In the genomic region with DNA sequence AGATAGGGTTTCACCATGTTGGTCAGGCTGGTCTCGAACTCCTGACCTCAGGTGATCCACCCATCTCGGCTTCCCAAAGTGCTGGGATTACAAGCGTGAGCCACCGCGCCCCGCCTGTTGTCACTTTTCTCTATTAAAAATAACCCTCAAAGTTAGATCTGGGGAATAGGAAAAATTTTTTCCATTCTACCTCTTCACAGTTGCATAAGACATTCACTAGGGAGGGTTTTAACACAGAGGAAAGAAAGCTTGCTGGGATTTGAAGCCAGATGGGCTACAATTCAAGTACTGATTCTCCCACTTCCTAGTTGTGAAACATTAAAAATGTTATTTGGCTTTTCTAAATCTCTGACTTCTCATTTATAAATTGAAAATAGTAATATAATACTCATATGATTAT, we compare ENCODE assay signal across 36 cellular contexts. TPM values are rescaled to one million over a fixed set of nuclear protein-coding genes. Genes with fewer than 3 reads are reported as not detected.
DNase-seq lines count a peak whose midpoint lies in the region; ATAC-seq and TF ChIP-seq lines count a peak whose summit lies in the region.
"Had no signal": no experiment of that assay in that cellular context is flagged by ENCODE, and none has a peak within 500 bp of the region (broad histone marks: within the 10 kb centered on the region; RNA-seq: fewer than 3 reads in every experiment).

No MANE protein-coding gene starts in this region.

- 79 to 86% methylated on average over 6 of the region's 6 CpGs for WGBS in thyroid gland, 2 donors
- no CpG with 5 or more reads among the region's 6 CpGs for WGBS in H9 (ENCODE audit: extremely low coverage, insufficient read length, low lambda C conversion rate)

- DNase-seq in Ammon's horn (ENCODE audit: low spot score) (peak; percentile 18), fibroblast of mammary gland (ENCODE audit: low read depth) (peak; percentile 50), left ventricle myocardium superior (peak; percentile 56), stromal cell of bone marrow (ENCODE audit: low read depth) (peak; percentile 59), anterior cingulate cortex (lab: John Stamatoyannopoulos, UW) (no peak), thyroid gland (no peak), H9 (no peak), chondrocyte (ENCODE audit: low spot score) (no peak)
- DNase-seq: activated CD8-positive, alpha-beta T cell treated with anti-CD3 and anti-CD28 coated beads for 36 hours; activated naive CD4-positive, alpha-beta T cell treated with anti-CD3 and anti-CD28 coated beads, Interleukin-2, amount 50 U/mL, for 16 hours; amniotic stem cell; CD8-positive, alpha-beta memory T cell; effector CD4-positive, alpha-beta T cell; foreskin keratinocyte; KBM-7; kidney glomerular epithelial cell; naive thymus-derived CD4-positive, alpha-beta T cell; NCI-H1105; NCI-H187 treated with DMSO at 0.1 percent for 48 hours; NCI-H2171; nucleus accumbens had no signal

- H3K36me3 Mint-ChIP-seq in H9 (ENCODE audit: insufficient read depth in 1 of 3, low read depth in 3 of 3) = no peaks in the 10 kb centered on the region; a peak in 1 of 7 replicates
- H3K36me3 Mint-ChIP-seq in chondrocyte (ENCODE audit: low read depth) = no peaks in the 10 kb centered on the region
- H3K36me3 Mint-ChIP-seq: CD8-positive, alpha-beta memory T cell; naive thymus-derived CD4-positive, alpha-beta T cell; stimulated activated memory B cell treated with anti-CD40 and anti-IgM and Interleukin-4, amounts not matched to agents 10 μg/mL and 1 μg/mL and 100 μg/mL, for 72 hours had no signal

- H3K14ac ChIP-seq in H9 (ENCODE audit: insufficient read depth, low read length) = no peak overlapping the region

- intact Hi-C loops in left ventricle myocardium superior (cut with micrococcal nuclease) = no loop called here
- intact Hi-C loops in thyroid gland (cut with DNase I) = no loop called here

- H3K23ac ChIP-seq in H9 (ENCODE audit: insufficient read length, low read depth, low read length) = no peak overlapping the region

- no peak overlapping the region for H3K4me2 ChIP-seq in H9 (ENCODE audit: insufficient read depth, insufficient read length, low read length)
- H3K4me2 ChIP-seq: A549 had no signal

- H3K4me3 ChIP-seq in fibroblast of mammary gland (ENCODE audit: control insufficient read depth, low read depth, low read length) (no peak overlapping the region), thyroid gland (replicated peaks in 1 of 3) (no peak overlapping the region)
- H3K4me3 ChIP-seq: A549, lung, skin epidermis had no signal

- no peak overlapping the region for H3K4ac ChIP-seq in H9 (ENCODE audit: low read depth, low read length)

- peaks cover 3 to 4% of the 10 kb centered on the region in 2 experiments for H3K4me1 Mint-ChIP-seq in H9
- peaks cover 8% of the 10 kb centered on the region for H3K4me1 Mint-ChIP-seq in chondrocyte (ENCODE audit: low read depth)
- H3K4me1 Mint-ChIP-seq: B cell; CD8-positive, alpha-beta memory T cell; naive thymus-derived CD4-positive, alpha-beta T cell; stimulated activated memory B cell treated with anti-CD40 and anti-IgM and Interleukin-4, amounts not matched to agents 10 μg/mL and 1 μg/mL and 100 μg/mL, for 72 hours had no signal

- H3K27me3 Mint-ChIP-seq in H9 (ENCODE audit: low read depth) (no peaks in the 10 kb centered on the region), chondrocyte (ENCODE audit: low read depth) (no peaks in the 10 kb centered on the region)
- H3K27me3 Mint-ChIP-seq: activated CD8-positive, alpha-beta T cell treated with anti-CD3 and anti-CD28 coated beads for 36 hours; B cell; CD8-positive, alpha-beta memory T cell; naive thymus-derived CD4-positive, alpha-beta T cell; stimulated activated memory B cell treated with anti-CD40 and anti-IgM and Interleukin-4, amounts not matched to agents 10 μg/mL and 1 μg/mL and 100 μg/mL, for 72 hours had no signal

- H3K4me1 ChIP-seq in thyroid gland = no peaks in the 10 kb centered on the region
- no peaks in the 10 kb centered on the region for H3K4me1 ChIP-seq in H9 (ENCODE audit: insufficient read depth, low read length)
- H3K4me1 ChIP-seq: A549, foreskin keratinocyte had no signal

- H3K23me2 ChIP-seq in H9 (ENCODE audit: insufficient read length, low read depth, low read length, poor library complexity, severe bottlenecking) = no peaks in the 10 kb centered on the region

- H2BK12ac ChIP-seq in H9 (ENCODE audit: insufficient read length, low read depth, low read length) = no peak overlapping the region

- H3K27ac ChIP-seq in thyroid gland = no peak overlapping the region
- H3K27ac ChIP-seq in H9 (ENCODE audit: insufficient read length, low read depth, low read length) = no peak overlapping the region
- H3K27ac ChIP-seq: A549, foreskin keratinocyte had no signal

- H3K56ac ChIP-seq in H9 (ENCODE audit: insufficient read length, low read depth, low read length) = no peak overlapping the region

- H3K18ac ChIP-seq in H9 (ENCODE audit: insufficient read length, low read depth, low read length) = no peak overlapping the region

- H3K27ac Mint-ChIP-seq in H9 (no peak overlapping the region), chondrocyte (ENCODE audit: unreplicated experiment) (no peak overlapping the region)
- H3K27ac Mint-ChIP-seq: activated CD8-positive, alpha-beta T cell treated with anti-CD3 and anti-CD28 coated beads for 36 hours; activated T-helper 2 cell treated with anti-CD3 and anti-CD28 coated beads, Interferon-gamma antibody, Interleukin-2, Interleukin-4, amounts not matched to agents 10 μg/mL and 5 μg/mL and 100 μg/mL, durations not matched to agents 14 hours and 24 hours and 36 hours; B cell; CD8-positive, alpha-beta memory T cell; naive thymus-derived CD4-positive, alpha-beta T cell; stimulated activated memory B cell treated with anti-CD40 and anti-IgM and Interleukin-4, amounts not matched to agents 10 μg/mL and 1 μg/mL and 100 μg/mL, for 72 hours; T-helper 1 cell treated with Interleukin-12 subunit alpha and Interleukin-12 subunit beta and Interleukin-4 antibody, amounts not matched to agents 30 μg/mL and 1 μg/mL, for 36 hours had no signal

- H2BK120ac ChIP-seq in H9 (ENCODE audit: low read depth, low read length, poor library complexity, severe bottlenecking) = no peak overlapping the region

- H4K91ac ChIP-seq in H9 (ENCODE audit: insufficient read length, low read depth, low read length) = no peak overlapping the region

- no peaks in the 10 kb centered on the region for H3K79me1 ChIP-seq in H9 (ENCODE audit: insufficient read depth, low read depth, low read length, poor library complexity, severe bottlenecking)

- H3T11ph ChIP-seq in H9 (ENCODE audit: low read length) = no peak overlapping the region

- H3K4me3 Mint-ChIP-seq in H9 (no peak overlapping the region), chondrocyte (ENCODE audit: unreplicated experiment) (no peak overlapping the region)
- H3K4me3 Mint-ChIP-seq: activated CD8-positive, alpha-beta T cell treated with anti-CD3 and anti-CD28 coated beads for 36 hours; B cell; CD8-positive, alpha-beta memory T cell; naive thymus-derived CD4-positive, alpha-beta T cell; stimulated activated memory B cell treated with anti-CD40 and anti-IgM and Interleukin-4, amounts not matched to agents 10 μg/mL and 1 μg/mL and 100 μg/mL, for 72 hours; T-helper 1 cell treated with Interleukin-12 subunit alpha and Interleukin-12 subunit beta and Interleukin-4 antibody, amounts not matched to agents 30 μg/mL and 1 μg/mL, for 36 hours had no signal

- ATAC-seq in left ventricle myocardium superior = peak; percentile 93
- ATAC-seq: A549; activated CD8-positive, alpha-beta T cell treated with anti-CD3 and anti-CD28 coated beads for 36 hours; foreskin keratinocyte; naive thymus-derived CD4-positive, alpha-beta T cell; stimulated activated memory B cell treated with anti-CD40 and anti-IgM and Interleukin-4, amounts not matched to agents 10 μg/mL and 1 μg/mL and 100 μg/mL, for 72 hours had no signal

- H4K20me1 ChIP-seq in H9 (ENCODE audit: control insufficient read depth, insufficient read depth, insufficient read length) = no peaks in the 10 kb centered on the region

- no peak for TF ChIP-seq CTCF in fibroblast of mammary gland (conservative IDR thresholded peaks at IDR 0.05; ENCODE audit: control insufficient read depth, insufficient read depth, low read depth, low read length)
- TF ChIP-seq CTCF in thyroid gland (IDR thresholded peaks at IDR 0.05) = no peak
- no peak for TF ChIP-seq CTCF in H9 (conservative IDR thresholded peaks at IDR 0.05)
- TF ChIP-seq CTCF in chondrocyte (IDR thresholded peaks at IDR 0.05) = no peak

- H2AFZ ChIP-seq in H9 (ENCODE audit: low read length) = no peak overlapping the region

- H2AK5ac ChIP-seq in H9 (ENCODE audit: insufficient read length, low read length) = no peak overlapping the region

- TF ChIP-seq POLR2A in thyroid gland (IDR thresholded peaks at IDR 0.05) = no peak

- H3K9me3 Mint-ChIP-seq in H9 (no peaks in the 10 kb centered on the region), chondrocyte (ENCODE audit: low read depth) (no peaks in the 10 kb centered on the region)

- no peak overlapping the region for H4K5ac ChIP-seq in H9 (ENCODE audit: insufficient read length, low read depth, low read length)

- H2BK5ac ChIP-seq in H9 (ENCODE audit: insufficient read length, low read length) = no peak overlapping the region

- no peak overlapping the region for H2BK20ac ChIP-seq in H9 (ENCODE audit: low read depth, low read length, poor library complexity, severe bottlenecking)

- H3K9me3 ChIP-seq in thyroid gland (no peaks in the 10 kb centered on the region), H9 (ENCODE audit: control insufficient read depth, low read depth, low read length) (no peaks in the 10 kb centered on the region)
- H3K9me3 ChIP-seq: A549 had no signal

- H3K79me2 ChIP-seq in H9 (ENCODE audit: insufficient read depth, low read length) = no peaks in the 10 kb centered on the region

- no peaks in the 10 kb centered on the region for H3K36me3 ChIP-seq in thyroid gland

- no peaks in the 10 kb centered on the region for H3K27me3 ChIP-seq in thyroid gland
- no peaks in the 10 kb centered on the region for H3K27me3 ChIP-seq in H9 (ENCODE audit: insufficient read depth, low read length)
- H3K27me3 ChIP-seq: foreskin keratinocyte had no signal

- no peak overlapping the region for H2BK15ac ChIP-seq in H9 (ENCODE audit: low read depth, low read length)

- no peak overlapping the region for H4K8ac ChIP-seq in H9 (replicated peaks; ENCODE audit: insufficient read length, low read depth, low read length)

- no peak overlapping the region for H3K9ac ChIP-seq in H9 (ENCODE audit: extremely low read depth, insufficient read length, low read length)

RNA-seq across cellular contexts. Expression of a gene that starts 23.2 kb away (rescaled TPM):
- total RNA-seq in left ventricle myocardium superior = not detected
- not detected for total RNA-seq in thyroid gland
- not detected in 2 replicates for total RNA-seq in H9 (2021)
- not detected in 3 replicates for total RNA-seq in chondrocyte
- total RNA-seq: activated CD8-positive, alpha-beta T cell treated with anti-CD3 and anti-CD28 coated beads for 36 hours; activated T-helper 2 cell treated with anti-CD3 and anti-CD28 coated beads, Interferon-gamma antibody, Interleukin-2, Interleukin-4, amounts not matched to agents 10 μg/mL and 5 μg/mL and 100 μg/mL, durations not matched to agents 14 hours and 24 hours and 36 hours; B cell; bronchial epithelial cell; CD8-positive, alpha-beta memory T cell; Daoy; foreskin keratinocyte; H1; lung; M059J; naive thymus-derived CD4-positive, alpha-beta T cell; pulmonary artery endothelial cell; RPMI7951; SK-MEL-5; ureter had no signal

RNA-seq across cellular contexts. Expression of a gene that starts 46.7 kb away (rescaled TPM):
- total RNA-seq in left ventricle myocardium superior (23.4 TPM), thyroid gland (100 to 1,000 TPM; 454 to 666 (median 594) TPM), H9 (2021) (234 and 235 TPM in 2 replicates), chondrocyte (17.9 to 45.6 TPM (median 23.9 TPM) in 3 replicates)
- total RNA-seq: activated CD8-positive, alpha-beta T cell treated with anti-CD3 and anti-CD28 coated beads for 36 hours; B cell had no signal

Comparison
In these comparisons a context has a peak if more than half of its experiments do, and no peak if none do; other contexts are left out.
1. DNase-seq: peak in Ammon's horn (single experiment), fibroblast of mammary gland (single experiment), left ventricle myocardium superior (single experiment) and stromal cell of bone marrow (single experiment); none in anterior cingulate cortex (0 of 58), thyroid gland (0 of 2), H9 (single experiment) and chondrocyte (single experiment).